In genomic region chr16:78729687-78730086, GRCh38 we compare ENCODE assay signal across 1 cellular context.
TF ChIP-seq lines count a peak whose summit lies in the region.

No MANE protein-coding gene starts in this region.

TF ChIP-seq in HepG2, 621 proteins besides CTCF, POLR2A, EP300 and RAD21 (continued from another document and continues in another):
- peak; percentile 72 for TF ChIP-seq ZGPAT (CRISPR knock-in tag; IDR thresholded peaks at IDR 0.05)
- TF ChIP-seq KLF9 (CRISPR knock-in tag; IDR thresholded peaks at IDR 0.05; ENCODE audit: low read depth) = no peak
- TF ChIP-seq ATM (IDR thresholded peaks at IDR 0.05; ENCODE audit: borderline replicate concordance) = no peak
- TF ChIP-seq ZNF652 (CRISPR knock-in tag; IDR thresholded peaks at IDR 0.05; ENCODE audit: borderline replicate concordance, low read depth) = peak; percentile 23; the same call in 1 of the 2 replicates
- TF ChIP-seq POGZ (CRISPR knock-in tag; IDR thresholded peaks at IDR 0.05) = 0 out of 2 replicates have a peak, but pooled peaks have one; percentile 25
- TF ChIP-seq ZNF709 (CRISPR knock-in tag; IDR thresholded peaks at IDR 0.05) = no peak
- TF ChIP-seq ZNF383 (CRISPR knock-in tag; IDR thresholded peaks at IDR 0.05; ENCODE audit: borderline replicate concordance) = no peak
- peak; percentile 62 for TF ChIP-seq ONECUT2 (CRISPR knock-in tag; IDR thresholded peaks at IDR 0.05)
- TF ChIP-seq PATZ1 (CRISPR knock-in tag; IDR thresholded peaks at IDR 0.05) = peak; percentile 18; the same call in 1 of the 2 replicates
- no peak for TF ChIP-seq ZNF850 (CRISPR knock-in tag; conservative IDR thresholded peaks at IDR 0.05)
- TF ChIP-seq ZUFSP (CRISPR knock-in tag; IDR thresholded peaks at IDR 0.05; ENCODE audit: borderline replicate concordance) = no peak
- peak; percentile 84 for TF ChIP-seq NCOA2 (CRISPR knock-in tag; IDR thresholded peaks at IDR 0.05)
- TF ChIP-seq ZNF24 (IDR thresholded peaks at IDR 0.05) = no peak
- TF ChIP-seq NFE2L1 (CRISPR knock-in tag; IDR thresholded peaks at IDR 0.05; ENCODE audit: borderline replicate concordance) = no peak
- no peak for TF ChIP-seq RBM22 (optimal IDR thresholded peaks at IDR 0.05; ENCODE audit: low read length)
- no peak for TF ChIP-seq ZNF513 (CRISPR knock-in tag; conservative IDR thresholded peaks at IDR 0.05)
- 0 out of 2 replicates have a peak, but pooled peaks have one; percentile 29 for TF ChIP-seq NR2F6 (IDR thresholded peaks at IDR 0.05)
- TF ChIP-seq NR2F6 (CRISPR knock-in tag; IDR thresholded peaks at IDR 0.05) = peak; percentile 74
- peak; percentile 6; the same call in 1 of the 2 replicates for TF ChIP-seq HHEX (CRISPR knock-in tag; IDR thresholded peaks at IDR 0.05)
- peak; percentile 94 for TF ChIP-seq ZBTB26 (CRISPR knock-in tag; IDR thresholded peaks at IDR 0.05; ENCODE audit: borderline replicate concordance)
- TF ChIP-seq MEIS2 (CRISPR knock-in tag; IDR thresholded peaks at IDR 0.05) = 0 out of 2 replicates have a peak, but pooled peaks have one; percentile 44
- no peak for TF ChIP-seq ZNF549 (CRISPR knock-in tag; IDR thresholded peaks at IDR 0.05)
- 0 out of 2 replicates have a peak, but pooled peaks have one; percentile 40 for TF ChIP-seq HDAC1 (CRISPR knock-in tag; IDR thresholded peaks at IDR 0.05)
- TF ChIP-seq CREM (IDR thresholded peaks at IDR 0.05) = peak; percentile 32; the same call in 1 of the 2 replicates
- no peak for TF ChIP-seq CREM (CRISPR knock-in tag; IDR thresholded peaks at IDR 0.05)
- 0 out of 2 replicates have a peak, but pooled peaks have one; percentile 39 for TF ChIP-seq ZNF205 (CRISPR knock-in tag; IDR thresholded peaks at IDR 0.05)
- 0 out of 2 replicates have a peak, but pooled peaks have one; percentile 52 for TF ChIP-seq ZNF280D (CRISPR knock-in tag; IDR thresholded peaks at IDR 0.05)
- peak; percentile 41; the same call in 1 of the 2 replicates for TF ChIP-seq SMAD3 (CRISPR knock-in tag; IDR thresholded peaks at IDR 0.05)
- peak; percentile 95 for TF ChIP-seq FOXA3 (CRISPR knock-in tag; IDR thresholded peaks at IDR 0.05)
- 0 out of 2 replicates have a peak, but pooled peaks have one; percentile 49 for TF ChIP-seq RFXAP (CRISPR knock-in tag; IDR thresholded peaks at IDR 0.05; ENCODE audit: borderline replicate concordance)
- TF ChIP-seq SNRNP70 (IDR thresholded peaks at IDR 0.05; ENCODE audit: low read depth, low read length) = no peak
- TF ChIP-seq HMGXB3 (CRISPR knock-in tag; IDR thresholded peaks at IDR 0.05; ENCODE audit: borderline replicate concordance) = peak; percentile 66; the same call in 1 of the 2 replicates
- peak; percentile 62 for TF ChIP-seq ERF (CRISPR knock-in tag; IDR thresholded peaks at IDR 0.05)
- no peak for TF ChIP-seq ZNF260 (CRISPR knock-in tag; IDR thresholded peaks at IDR 0.05; ENCODE audit: borderline replicate concordance, low read depth)
- no peak for TF ChIP-seq MTERF4 (CRISPR knock-in tag; IDR thresholded peaks at IDR 0.05)
- TF ChIP-seq HOXA3 (CRISPR knock-in tag; IDR thresholded peaks at IDR 0.05) = peak; percentile 76
- TF ChIP-seq TFE3 (CRISPR knock-in tag; IDR thresholded peaks at IDR 0.05) = 0 out of 2 replicates have a peak, but pooled peaks have one; percentile 35
- peak; percentile 65; the same call in 1 of the 2 replicates for TF ChIP-seq KAT8 (CRISPR knock-in tag; IDR thresholded peaks at IDR 0.05)
- TF ChIP-seq ARID3A (IDR thresholded peaks at IDR 0.05; ENCODE audit: low read depth, low read length) = peak; percentile 86
- TF ChIP-seq SOX6 (IDR thresholded peaks at IDR 0.05) = no peak
- TF ChIP-seq SOX6 (CRISPR knock-in tag; IDR thresholded peaks at IDR 0.05) = peak; percentile 70
- no peak for TF ChIP-seq ZNF30 (CRISPR knock-in tag; IDR thresholded peaks at IDR 0.05)
- TF ChIP-seq ZNF660 (CRISPR knock-in tag; IDR thresholded peaks at IDR 0.05; ENCODE audit: borderline replicate concordance, low read depth) = no peak
